ENCODE assay signal across 24 cellular contexts in the genomic region with DNA sequence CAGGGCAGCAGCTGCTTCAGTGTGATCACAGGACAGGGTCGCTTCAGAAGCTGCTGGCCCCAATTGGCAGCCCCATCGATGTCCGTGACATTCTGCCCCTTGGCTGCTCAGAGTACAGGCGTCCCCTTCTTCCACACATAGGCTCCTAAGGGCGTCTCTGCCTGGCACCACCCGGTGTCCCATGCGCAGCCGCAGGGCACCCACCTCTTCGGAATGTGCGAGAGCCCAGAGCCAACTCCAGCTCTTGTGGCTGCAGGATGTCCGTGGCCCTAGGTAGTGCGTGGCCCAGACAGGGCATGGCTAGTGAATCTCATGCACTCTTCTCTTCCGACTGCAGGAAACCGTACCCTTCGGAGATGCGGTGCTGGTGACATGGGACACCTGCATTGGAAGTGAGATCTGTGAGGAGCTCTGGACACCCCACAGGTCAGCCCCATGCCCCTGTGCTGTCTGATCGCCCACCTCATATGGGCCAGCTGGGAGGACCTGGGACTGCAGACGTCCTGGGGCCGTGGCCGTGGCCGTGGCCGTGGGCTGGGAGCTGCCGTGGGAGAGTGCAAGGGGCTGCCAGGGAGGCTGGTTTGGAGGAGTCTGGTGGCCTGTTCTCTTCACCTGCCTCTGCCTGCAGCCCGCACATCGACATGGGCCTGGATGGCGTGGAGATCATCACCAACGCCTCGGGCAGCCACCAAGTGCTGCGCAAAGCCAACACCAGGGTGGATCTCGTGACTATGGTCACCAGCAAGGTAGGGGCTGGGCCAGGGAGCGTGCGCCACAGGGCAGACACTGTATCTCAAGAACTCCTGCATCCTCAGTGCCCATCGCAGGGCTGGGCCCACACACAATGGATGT. TPM values are rescaled to one million over a fixed set of nuclear protein-coding genes. Genes with fewer than 3 reads are reported as not detected.
"Had no signal": no experiment of that assay in that cellular context is flagged by ENCODE, and none has a peak within 500 bp of the region (broad histone marks: within the 10 kb centered on the region; RNA-seq: fewer than 3 reads in every experiment).

No MANE protein-coding gene starts in this region.

- H3K27ac Mint-ChIP-seq: activated B cell treated with CpG ODN at 0.5 μM for 24 hours; activated CD4-positive, alpha-beta memory T cell treated with anti-CD3 and anti-CD28 coated beads for 36 hours; activated CD4-positive, alpha-beta T cell treated with anti-CD3 and anti-CD28 coated beads, Interleukin-2, amount 10 ng/mL, durations not matched to agents 7 days and 5 days; activated naive CD4-positive, alpha-beta T cell treated with anti-CD3 and anti-CD28 coated beads for 36 hours; activated naive CD8-positive, alpha-beta T cell; T-helper 17 cell had no signal

- DNase-seq: activated B cell treated with CpG ODN at 0.5 μM for 24 hours; activated CD4-positive, alpha-beta memory T cell treated with anti-CD3 and anti-CD28 coated beads for 36 hours; activated CD4-positive, alpha-beta T cell treated with anti-CD3 and anti-CD28 coated beads, Interleukin-2, amount 10 ng/mL, durations not matched to agents 7 days and 5 days; activated CD8-positive, alpha-beta memory T cell treated with anti-CD3 and anti-CD28 coated beads for 24 hours; activated naive CD4-positive, alpha-beta T cell treated with anti-CD3 and anti-CD28 coated beads for 36 hours; activated T-cell treated with anti-CD3 and anti-CD28 coated beads, Interleukin-2, amount 50 U/mL, for 4 hours; Karpas-422; MM.1S; NCI-H1105; NCI-H1436; NCI-H1694 treated with DMSO at 0.1 percent for 48 hours; NCI-H2029 treated with DMSO at 0.1 percent for 48 hours; NCI-H345; NCI-H510A; NCI-H526 treated with DMSO at 0.1 percent for 48 hours; NK-92 treated with Interleukin-12 subunit alpha and Interleukin-12 subunit beta, amount 100 ng/mL, for 24 hours; OCI-M1; SIG-M5; T-helper 17 cell; T-helper 9 cell had no signal

- H3K27me3 Mint-ChIP-seq: activated B cell treated with CpG ODN at 0.5 μM for 24 hours; activated CD4-positive, alpha-beta memory T cell treated with anti-CD3 and anti-CD28 coated beads for 36 hours; activated CD4-positive, alpha-beta T cell treated with anti-CD3 and anti-CD28 coated beads, Interleukin-2, amount 10 ng/mL, durations not matched to agents 7 days and 5 days; activated naive CD8-positive, alpha-beta T cell; T-helper 17 cell had no signal

- ATAC-seq: activated T-cell treated with anti-CD3 and anti-CD28 coated beads, Interleukin-2, amount 50 U/mL, for 4 hours; K562; Panc1; T-helper 17 cell had no signal

- H3K9me3 Mint-ChIP-seq: activated B cell treated with CpG ODN at 0.5 μM for 24 hours; activated CD4-positive, alpha-beta memory T cell treated with anti-CD3 and anti-CD28 coated beads for 36 hours; activated CD4-positive, alpha-beta T cell treated with anti-CD3 and anti-CD28 coated beads, Interleukin-2, amount 10 ng/mL, durations not matched to agents 7 days and 5 days; activated T-cell treated with anti-CD3 and anti-CD28 coated beads, Interleukin-2, amount 50 U/mL, for 4 hours had no signal

- H3K4me3 ChIP-seq: K562 had no signal

- H3K27ac ChIP-seq: RWPE1 had no signal

- H3K4me1 Mint-ChIP-seq: activated B cell treated with CpG ODN at 0.5 μM for 24 hours; activated CD4-positive, alpha-beta T cell treated with anti-CD3 and anti-CD28 coated beads, Interleukin-2, amount 10 ng/mL, durations not matched to agents 7 days and 5 days had no signal

- H3K4me3 Mint-ChIP-seq: activated B cell treated with CpG ODN at 0.5 μM for 24 hours; activated CD4-positive, alpha-beta memory T cell treated with anti-CD3 and anti-CD28 coated beads for 36 hours; activated CD4-positive, alpha-beta T cell treated with anti-CD3 and anti-CD28 coated beads, Interleukin-2, amount 10 ng/mL, durations not matched to agents 7 days and 5 days; activated naive CD4-positive, alpha-beta T cell treated with anti-CD3 and anti-CD28 coated beads for 36 hours; activated naive CD8-positive, alpha-beta T cell; activated T-cell treated with anti-CD3 and anti-CD28 coated beads, Interleukin-2, amount 50 U/mL, for 4 hours; T-helper 17 cell had no signal

RNA-seq across cellular contexts. Expression of gene KRTAP5-7, which starts 53.9 kb away (rescaled TPM):
- total RNA-seq: activated CD4-positive, alpha-beta memory T cell treated with anti-CD3 and anti-CD28 coated beads for 36 hours; activated naive CD4-positive, alpha-beta T cell treated with anti-CD3 and anti-CD28 coated beads for 36 hours; activated T-cell treated with anti-CD3 and anti-CD28 coated beads, Interleukin-2, amount 50 U/mL, for 4 hours; K562; T-helper 17 cell had no signal
- polyA plus RNA-seq: K562 had no signal
